8 cellular contexts compared by ENCODE assay signal in genomic region chr9:128819716-128820664, GRCh38. TPM values are rescaled to one million over a fixed set of nuclear protein-coding genes. Genes with fewer than 3 reads are reported as not detected.
DNase-seq lines count a peak whose midpoint lies in the region; ATAC-seq, FAIRE-seq and TF ChIP-seq lines count a peak whose summit lies in the region.

No MANE protein-coding gene starts in this region.

- H3K27ac ChIP-seq in HUES6 (ENCODE audit: low read depth, low read length) (no peak overlapping the region), WERI-Rb-1 (peak overlapping the region; percentile 82), heart right ventricle (peak overlapping the region in 6 of 10 donors; percentile 14 to 94 (median 32)), smooth muscle cell (ENCODE audit: low read depth) (no peak overlapping the region)

- no peak for FAIRE-seq in GM19239 (lab: Jason Lieb, UNC)

- intact Hi-C loops in heart right ventricle (cut with DNase I), result loop anchor here in 1 of 10 donors (2.0 kb wide), 1 partner anchor 33 kb away; the partner anchor contains the start of gene TBC1D13

- H3K36me3 ChIP-seq in HUES6 (ENCODE audit: control insufficient read depth, insufficient read depth, low read length) (peaks cover 47% of the 10 kb centered on the region), WERI-Rb-1 (peaks cover 46% of the 10 kb centered on the region), heart right ventricle (peaks cover 0 to 41% (median 10%) of the 10 kb centered on the region in 9 donors), smooth muscle cell (ENCODE audit: low read depth) (no peaks in the 10 kb centered on the region)

- H3K4me1 ChIP-seq in HUES6 (ENCODE audit: control insufficient read depth, insufficient read depth, low read length), result peaks cover 11% of the 10 kb centered on the region
- H3K4me1 ChIP-seq in heart right ventricle, result peaks cover 6 to 22% (median 16%) of the 10 kb centered on the region in 9 donors
- H3K4me1 ChIP-seq in smooth muscle cell (ENCODE audit: low read depth), result peaks cover 3% of the 10 kb centered on the region

- no peak for DNase-seq in AG04449 (ENCODE audit: low read depth, low spot score)
- peak; percentile 94 for DNase-seq in WERI-Rb-1
- DNase-seq in heart right ventricle, result peak; percentile 45 to 72
- DNase-seq in smooth muscle cell (lab: John Stamatoyannopoulos, UW; ENCODE audit: unreplicated experiment), result no peak
- no peak for DNase-seq in GM19239 (ENCODE audit: insufficient read length, low spot score)
- no peak for DNase-seq in GM13977 (ENCODE audit: low spot score)

- CTCF ChIA-PET in AG04449 (lab: Yijun Ruan, JAX), result interaction anchor here (0.8 to 4.4 kb wide), 12 partner anchors 8 to 187 kb away, joined by 3 to 67 read pairs (median 5); partner anchors contain the start of genes KYAT1, LRRC8A and SPOUT1

- no peak overlapping the region for H3K9ac ChIP-seq in HUES6 (ENCODE audit: low read length)
- no peak overlapping the region for H3K9ac ChIP-seq in smooth muscle cell (ENCODE audit: low read depth)

- no peaks in the 10 kb centered on the region for H3F3A ChIP-seq in smooth muscle cell (ENCODE audit: low read depth)

- in situ Hi-C loops in GM13977 (cut with MboI; ENCODE audit: low pct_unique_long_range_greater_than_20kb, low sequenced_read_pairs, unreplicated experiment), result no loop called here

- no peaks in the 10 kb centered on the region for H4K20me1 ChIP-seq in smooth muscle cell (ENCODE audit: low read depth)

- peak in 7 of 8 donors; percentile 21 to 62 (median 54) for ATAC-seq in heart right ventricle
- ATAC-seq in HG03378 (IDR thresholded peaks at IDR 0.05; ENCODE audit: unreplicated experiment), result no peak

- peak overlapping the region; percentile 93 for H3K4me2 ChIP-seq in smooth muscle cell

- POLR2A ChIA-PET in AG04449 (lab: Yijun Ruan, JAX), result interaction anchor here (0.6 to 1.1 kb wide), 3 partner anchors 10 to 24 kb away, joined by 3 read pairs; no protein-coding TSS in a partner anchor

- TF ChIP-seq CTCF in AG04449 (IDR thresholded peaks at IDR 0.05; ENCODE audit: insufficient read depth, low read length, missing control alignments) (no peak), WERI-Rb-1 (IDR thresholded peaks at IDR 0.05; ENCODE audit: low read depth, low read length) (no peak), heart right ventricle (IDR thresholded peaks at IDR 0.05) (no peak), smooth muscle cell (IDR thresholded peaks at IDR 0.05; ENCODE audit: borderline replicate concordance, insufficient read depth, poor library complexity, severe bottlenecking) (no peak), GM13977 (IDR thresholded peaks at IDR 0.05; ENCODE audit: extremely low read depth, insufficient read depth, missing control alignments) (no peak)

- WGBS in heart right ventricle, 2 donors, result 39 to 44% methylated on average over 18 of the region's 18 CpGs
- WGBS in smooth muscle cell (ENCODE audit: low lambda C conversion rate), result 67% methylated on average over 18 of the region's 18 CpGs

- H3K4me3 ChIP-seq in AG04449 (ENCODE audit: low read depth, low read length) (peak overlapping the region; percentile 61), HUES6 (ENCODE audit: low read depth, low read length) (peak overlapping the region; percentile 83; the same call in 1 of the 2 replicates), WERI-Rb-1 (ENCODE audit: low read depth, low read length) (peak overlapping the region; percentile 72), heart right ventricle (peak overlapping the region in 7 of 10 donors; percentile 60 to 83 (median 71)), smooth muscle cell (peak overlapping the region; percentile 72)

- H3K27me3 ChIP-seq in HUES6 (ENCODE audit: control insufficient read depth, insufficient read depth, low read length), result no peaks in the 10 kb centered on the region
- H3K27me3 ChIP-seq in WERI-Rb-1 (ENCODE audit: insufficient read depth, low read depth, severe bottlenecking), result no peaks in the 10 kb centered on the region
- H3K27me3 ChIP-seq in heart right ventricle, result no peaks in the 10 kb centered on the region
- no peaks in the 10 kb centered on the region for H3K27me3 ChIP-seq in smooth muscle cell (ENCODE audit: low read depth)

- no peak overlapping the region for H2AFZ ChIP-seq in smooth muscle cell (ENCODE audit: low read depth)

- no peaks in the 10 kb centered on the region for H3K79me2 ChIP-seq in smooth muscle cell (ENCODE audit: low read depth)

- H3K9me3 ChIP-seq in HUES6 (ENCODE audit: control insufficient read depth, insufficient read depth, low read depth, low read length), result no peaks in the 10 kb centered on the region
- no peaks in the 10 kb centered on the region for H3K9me3 ChIP-seq in WERI-Rb-1 (ENCODE audit: severe bottlenecking)
- H3K9me3 ChIP-seq in heart right ventricle, result no peaks in the 10 kb centered on the region
- no peaks in the 10 kb centered on the region for H3K9me3 ChIP-seq in smooth muscle cell (replicated peaks; ENCODE audit: low read depth)

RNA-seq across cellular contexts. Expression of gene ENDOG, which starts 1.7 kb away (rescaled TPM):
- total RNA-seq in heart right ventricle (10 to 100 TPM; 40.9 to 97.2 (median 52.0) TPM), smooth muscle cell (10.8 and 18.4 TPM in 2 replicates)
- polyA plus RNA-seq in heart right ventricle (10 to 100 TPM; 51.3 to 98.8 TPM), smooth muscle cell (30.5 and 35.1 TPM in 2 replicates)

RNA-seq across cellular contexts. Expression of gene SPOUT1, which starts 9.6 kb away (rescaled TPM):
- 10 to 100 TPM in 9 of 10 donors, 1 to 10 TPM in 1; 9.9 to 22.1 (median 16.4) TPM for total RNA-seq in heart right ventricle
- 10 to 100 TPM; 20.8 to 22.4 TPM for polyA plus RNA-seq in heart right ventricle
- total RNA-seq in smooth muscle cell, result 6.2 and 8.7 TPM in 2 replicates
- polyA plus RNA-seq in smooth muscle cell, result 44.8 and 50.4 TPM in 2 replicates

RNA-seq across cellular contexts. Expression of gene TBC1D13, which starts 32.9 kb away (rescaled TPM):
- total RNA-seq in heart right ventricle, result 10 to 100 TPM; 15.0 to 21.3 (median 17.8) TPM
- 10 to 100 TPM; 12.3 to 13.5 TPM for polyA plus RNA-seq in heart right ventricle
- total RNA-seq in smooth muscle cell, result 7.6 and 25.5 TPM in 2 replicates
- polyA plus RNA-seq in smooth muscle cell, result 27.4 and 29.3 TPM in 2 replicates

RNA-seq across cellular contexts. Expression of gene ZER1, which starts 48.3 kb away (rescaled TPM):
- 10 to 100 TPM; 51.8 to 71.1 (median 60.9) TPM for total RNA-seq in heart right ventricle
- polyA plus RNA-seq in heart right ventricle, result 10 to 100 TPM; 24.3 to 36.3 TPM
- total RNA-seq in smooth muscle cell, result 35.1 and 38.4 TPM in 2 replicates
- polyA plus RNA-seq in smooth muscle cell, result 30.6 and 34.6 TPM in 2 replicates

Comparison
In these comparisons a context has a peak if more than half of its experiments do, and no peak if none do; other contexts are left out.
1. DNase-seq: peak in WERI-Rb-1 (single experiment) and heart right ventricle (2 of 2); none in AG04449 (single experiment), smooth muscle cell (single experiment), GM19239 (single experiment) and GM13977 (single experiment).
2. H3K27ac ChIP-seq: peak in WERI-Rb-1 (single experiment) and heart right ventricle (6 of 10); none in HUES6 (single experiment) and smooth muscle cell (single experiment).
3. Peak in every context shown above with its lines, with median percentiles within 50 percentile points of each other: H3K4me3 ChIP-seq.